In genomic region chr1:12293416-12293815, GRCh38 we compare ENCODE assay signal across 28 cellular contexts.
"Had no signal": no experiment of that assay in that cellular context is flagged by ENCODE, and none has a peak within 500 bp of the region (broad histone marks: within the 10 kb centered on the region; RNA-seq: fewer than 3 reads in every experiment).

No MANE protein-coding gene starts in this region.

- H3K4me3 Mint-ChIP-seq: activated CD8-positive, alpha-beta T cell treated with anti-CD3 and anti-CD28 coated beads, Interleukin-2, amount 10 ng/mL, durations not matched to agents 7 days and 5 days; activated naive CD8-positive, alpha-beta T cell treated with anti-CD3 and anti-CD28 coated beads, Interleukin-2, amount 50 U/mL, for 24 hours; activated T-helper 1 cell treated with anti-CD3 and anti-CD28 coated beads, Interleukin-12 subunit alpha, Interleukin-12 subunit beta, Interleukin-2, Interleukin-4 antibody, amounts not matched to agents 30 ng/mL and 10 ng/mL and 1 ng/mL, durations not matched to agents 14 hours and 24 hours and 36 hours; brain; central memory CD8-positive, alpha-beta T cell; WTC11 had no signal

- H3K9me3 Mint-ChIP-seq: activated naive CD4-positive, alpha-beta T cell treated with anti-CD3 and anti-CD28 coated beads, Interleukin-2, amount 50 U/mL, for 72 hours; activated naive CD8-positive, alpha-beta T cell treated with anti-CD3 and anti-CD28 coated beads, Interleukin-2, amount 50 U/mL, for 24 hours; activated T-helper 1 cell treated with anti-CD3 and anti-CD28 coated beads, Interleukin-12 subunit alpha, Interleukin-12 subunit beta, Interleukin-2, Interleukin-4 antibody, amounts not matched to agents 30 ng/mL and 10 ng/mL and 1 ng/mL, durations not matched to agents 14 hours and 24 hours and 36 hours; brain; central memory CD8-positive, alpha-beta T cell; WTC11 had no signal

- H3K9me3 ChIP-seq: SJSA1 had no signal

- H3K27ac Mint-ChIP-seq: activated CD8-positive, alpha-beta T cell treated with anti-CD3 and anti-CD28 coated beads, Interleukin-2, amount 10 ng/mL, durations not matched to agents 7 days and 5 days; activated naive CD4-positive, alpha-beta T cell treated with anti-CD3 and anti-CD28 coated beads, Interleukin-2, amount 50 U/mL, for 72 hours; activated naive CD8-positive, alpha-beta T cell treated with anti-CD3 and anti-CD28 coated beads, Interleukin-2, amount 50 U/mL, for 24 hours; activated T-helper 1 cell treated with anti-CD3 and anti-CD28 coated beads, Interleukin-12 subunit alpha, Interleukin-12 subunit beta, Interleukin-2, Interleukin-4 antibody, amounts not matched to agents 30 ng/mL and 10 ng/mL and 1 ng/mL, durations not matched to agents 14 hours and 24 hours and 36 hours; brain; WTC11 had no signal

- ATAC-seq: activated CD8-positive, alpha-beta T cell treated with anti-CD3 and anti-CD28 coated beads, Interleukin-2, amount 10 ng/mL, durations not matched to agents 7 days and 5 days; activated naive CD4-positive, alpha-beta T cell treated with anti-CD3 and anti-CD28 coated beads, Interleukin-2, amount 50 U/mL, for 72 hours; activated naive CD8-positive, alpha-beta T cell treated with anti-CD3 and anti-CD28 coated beads, Interleukin-2, amount 50 U/mL, for 24 hours; PC-3; SK-N-SH treated with all-trans-retinoic acid at 6 μM for 48 hours; WTC11 had no signal

- H3K4me1 Mint-ChIP-seq: brain, WTC11 had no signal

- DNase-seq: activated CD4-positive, alpha-beta T cell treated with anti-CD3 and anti-CD28 coated beads for 48 hours; activated CD4-positive, alpha-beta T cell treated with anti-CD3 and anti-CD28 coated beads, Interleukin-2, amount 50 U/mL, for 4 hours; activated CD4-positive, CD25-positive, alpha-beta regulatory T cell treated with anti-CD3 and anti-CD28 coated beads, Interleukin-2, amount 50 U/mL, for 72 hours; activated CD8-positive, alpha-beta memory T cell treated with anti-CD3 and anti-CD28 coated beads, Interleukin-2, amount 50 U/mL, for 48 hours; activated CD8-positive, alpha-beta T cell treated with anti-CD3 and anti-CD28 coated beads, Interleukin-2, amount 10 ng/mL, durations not matched to agents 7 days and 5 days; activated effector memory CD4-positive, alpha-beta T cell treated with anti-CD3 and anti-CD28 coated beads, Interleukin-2, amount 50 U/mL, for 16 hours; activated naive CD4-positive, alpha-beta T cell treated with Interleukin-2 at 50 U/mL for 16 hours; activated naive CD8-positive, alpha-beta T cell treated with anti-CD3 and anti-CD28 coated beads, Interleukin-2, amount 50 U/mL, for 24 hours; activated T-cell treated with anti-CD3 and anti-CD28 coated beads, Interleukin-2, amount 50 U/mL, for 1 hour; amniotic stem cell; NCI-H1092; NCI-H1417; NCI-H2029; NCI-H2107; NCI-H2171 treated with DMSO at 0.1 percent for 48 hours; NCI-H345; NCI-H510A; NCI-H526 treated with DMSO at 0.1 percent for 48 hours; PC-3; SHP77; SW 1271 had no signal

- H3K27me3 Mint-ChIP-seq: activated naive CD8-positive, alpha-beta T cell treated with anti-CD3 and anti-CD28 coated beads, Interleukin-2, amount 50 U/mL, for 24 hours; brain; central memory CD8-positive, alpha-beta T cell had no signal
